ENCODE assay signal across 14 cellular contexts in genomic region chr4:38837849-38838248, GRCh38. TPM values are rescaled to one million over a fixed set of nuclear protein-coding genes. Genes with fewer than 3 reads are reported as not detected.
DNase-seq lines count a peak whose midpoint lies in the region; ATAC-seq and TF ChIP-seq lines count a peak whose summit lies in the region.
"Had no signal": no experiment of that assay in that cellular context is flagged by ENCODE, and none has a peak within 500 bp of the region (broad histone marks: within the 10 kb centered on the region; RNA-seq: fewer than 3 reads in every experiment).

No MANE protein-coding gene starts in this region.

- peaks cover 15% of the 10 kb centered on the region for H3K9me3 Mint-ChIP-seq in activated T-helper 17 cell treated with anti-CD3 and anti-CD28 coated beads, Interleukin-2, amount 50 U/mL, for 72 hours
- peaks cover 3 to 14% (median 7%) of the 10 kb centered on the region in 6 donors for H3K9me3 Mint-ChIP-seq in immature natural killer cell

- H3K79me2 ChIP-seq in DOHH2 (ENCODE audit: control insufficient read depth, low read length): peaks cover 59% of the 10 kb centered on the region
- H3K79me2 ChIP-seq: hepatocyte had no signal

- H3K4me2 ChIP-seq in DOHH2 (ENCODE audit: low read length): peak overlapping the region; percentile 4; the same call in 1 of the 2 replicates
- H3K4me2 ChIP-seq: hepatocyte had no signal

- no peak for TF ChIP-seq CTCF in DOHH2 (IDR thresholded peaks at IDR 0.05; ENCODE audit: low read depth, low read length, poor library complexity, severe bottlenecking)

- H3K36me3 Mint-ChIP-seq in activated T-helper 17 cell treated with anti-CD3 and anti-CD28 coated beads, Interleukin-2, amount 50 U/mL, for 72 hours (ENCODE audit: low read depth): no peaks in the 10 kb centered on the region
- peaks cover 6 to 32% (median 16%) of the 10 kb centered on the region in 3 donors for H3K36me3 Mint-ChIP-seq in immature natural killer cell
- H3K36me3 Mint-ChIP-seq: brain had no signal

- peak overlapping the region; percentile 46 for H3K27ac Mint-ChIP-seq in activated T-helper 17 cell treated with anti-CD3 and anti-CD28 coated beads, Interleukin-2, amount 50 U/mL, for 72 hours
- H3K27ac Mint-ChIP-seq in immature natural killer cell: peak overlapping the region in 1 of 6 donors; percentile 9
- H3K27ac Mint-ChIP-seq: brain had no signal

- in situ Hi-C loops in KBM-7 (cut with MboI; ENCODE audit: low pct_unique_long_range_greater_than_20kb, low sequenced_read_pairs): no loop called here

- H3K36me3 ChIP-seq in DOHH2 (ENCODE audit: control insufficient read depth, low read length): peaks cover 13% of the 10 kb centered on the region
- no peaks in the 10 kb centered on the region for H3K36me3 ChIP-seq in effector memory CD4-positive, alpha-beta T cell (ENCODE audit: control insufficient read depth, insufficient read depth, low read length)
- H3K36me3 ChIP-seq: transverse colon had no signal

- H4K20me1 ChIP-seq in DOHH2 (ENCODE audit: control insufficient read depth, insufficient read depth, low read depth, low read length): no peaks in the 10 kb centered on the region

- H3K27me3 Mint-ChIP-seq in activated T-helper 17 cell treated with anti-CD3 and anti-CD28 coated beads, Interleukin-2, amount 50 U/mL, for 72 hours: no peaks in the 10 kb centered on the region
- H3K27me3 Mint-ChIP-seq in immature natural killer cell (ENCODE audit: low read depth in 3 of 3): peaks cover 2 to 5% (median 2%) of the 10 kb centered on the region in 3 donors

- peaks cover 17% of the 10 kb centered on the region for H3K9me3 ChIP-seq in DOHH2 (ENCODE audit: control insufficient read depth, insufficient read depth, low read length)
- H3K9me3 ChIP-seq in effector memory CD4-positive, alpha-beta T cell (ENCODE audit: control insufficient read depth, low read length): no peaks in the 10 kb centered on the region
- H3K9me3 ChIP-seq: neutrophil had no signal

- H3K4me1 Mint-ChIP-seq in activated T-helper 17 cell treated with anti-CD3 and anti-CD28 coated beads, Interleukin-2, amount 50 U/mL, for 72 hours: peaks cover 16% of the 10 kb centered on the region
- peaks cover 8 to 28% of the 10 kb centered on the region in 2 donors for H3K4me1 Mint-ChIP-seq in immature natural killer cell

- H3K4me1 ChIP-seq in DOHH2 (ENCODE audit: control insufficient read depth, low read length): peaks cover 18% of the 10 kb centered on the region
- no peaks in the 10 kb centered on the region for H3K4me1 ChIP-seq in effector memory CD4-positive, alpha-beta T cell (ENCODE audit: control insufficient read depth, insufficient read depth, low read length, poor library complexity, severe bottlenecking)
- H3K4me1 ChIP-seq: transverse colon had no signal

- no peak overlapping the region for H3K4me3 ChIP-seq in DOHH2 (ENCODE audit: low read length)
- no peak overlapping the region for H3K4me3 ChIP-seq in effector memory CD4-positive, alpha-beta T cell (ENCODE audit: insufficient read depth, low read depth, low read length, poor library complexity, severe bottlenecking)
- H3K4me3 ChIP-seq: hepatocyte, transverse colon had no signal

- DNase-seq in KBM-7 (peak; percentile 69), immature natural killer cell (peak in 1 of 3 donors; percentile 15), dedifferentiated amniotic fluid mesenchymal stem cell (ENCODE audit: extremely low spot score) (no peak)
- DNase-seq in effector memory CD4-positive, alpha-beta T cell: no peak
- no peak for DNase-seq in effector CD4-positive, alpha-beta T cell
- DNase-seq: NCI-H2227 treated with DMSO at 0.1 percent for 48 hours, transverse colon had no signal

- H3K9me2 ChIP-seq in DOHH2 (replicated peaks; ENCODE audit: control insufficient read depth, low read length): no peaks in the 10 kb centered on the region

- no peaks in the 10 kb centered on the region for H3K27me3 ChIP-seq in DOHH2 (ENCODE audit: control insufficient read depth, low read length)
- no peaks in the 10 kb centered on the region for H3K27me3 ChIP-seq in effector memory CD4-positive, alpha-beta T cell (replicated peaks; ENCODE audit: control insufficient read depth, insufficient read depth, low read length, poor library complexity, severe bottlenecking)
- H3K27me3 ChIP-seq: hepatocyte, neutrophil, transverse colon had no signal

- peak overlapping the region; percentile 26 for H3K4me3 Mint-ChIP-seq in activated T-helper 17 cell treated with anti-CD3 and anti-CD28 coated beads, Interleukin-2, amount 50 U/mL, for 72 hours
- peak overlapping the region in 3 of 5 donors; percentile 0 to 11 (median 0) for H3K4me3 Mint-ChIP-seq in immature natural killer cell
- H3K4me3 Mint-ChIP-seq: brain had no signal

- no peaks in the 10 kb centered on the region for H3F3A ChIP-seq in DOHH2 (ENCODE audit: control insufficient read depth, insufficient read depth)

- ATAC-seq in activated T-helper 17 cell treated with anti-CD3 and anti-CD28 coated beads, Interleukin-2, amount 50 U/mL, for 72 hours (replicated peaks): peak; percentile 43
- ATAC-seq in GM21528 (IDR thresholded peaks at IDR 0.05; ENCODE audit: low FRiP score, unreplicated experiment): no peak

- no peak overlapping the region for H3K27ac ChIP-seq in DOHH2 (ENCODE audit: low read depth, low read length)
- no peak overlapping the region for H3K27ac ChIP-seq in effector memory CD4-positive, alpha-beta T cell (ENCODE audit: insufficient read depth, low read length, poor library complexity, severe bottlenecking)
- H3K27ac ChIP-seq: epithelial cell of prostate, hepatocyte, neutrophil, transverse colon had no signal

RNA-seq across cellular contexts. Expression of gene TLR6, which starts 18.8 kb away (rescaled TPM):
- total RNA-seq in activated T-helper 17 cell treated with anti-CD3 and anti-CD28 coated beads, Interleukin-2, amount 50 U/mL, for 72 hours: 1 to 10 TPM; 2.7 to 3.0 TPM
- 1 to 10 TPM; 1.9 to 4.8 (median 3.9) TPM for polyA plus RNA-seq in immature natural killer cell

RNA-seq across cellular contexts. Expression of gene FAM114A1, which starts 29.8 kb away (rescaled TPM):
- 1 to 10 TPM in 1 of 2 donors, under 1 TPM in 1; 0.35 to 1.5 TPM for total RNA-seq in activated T-helper 17 cell treated with anti-CD3 and anti-CD28 coated beads, Interleukin-2, amount 50 U/mL, for 72 hours
- polyA plus RNA-seq in immature natural killer cell: not detected

RNA-seq across cellular contexts. Expression of gene TLR1, which starts 33.3 kb away (rescaled TPM):
- 1 to 10 TPM; 2.1 to 5.9 TPM for total RNA-seq in activated T-helper 17 cell treated with anti-CD3 and anti-CD28 coated beads, Interleukin-2, amount 50 U/mL, for 72 hours
- polyA plus RNA-seq in immature natural killer cell: 10 to 100 TPM; 16.6 to 24.7 (median 20.0) TPM

RNA-seq across cellular contexts. Expression of gene TLR10, which starts 55.1 kb away (rescaled TPM):
- total RNA-seq in activated T-helper 17 cell treated with anti-CD3 and anti-CD28 coated beads, Interleukin-2, amount 50 U/mL, for 72 hours: under 1 TPM in 1 of 2 donors, not detected in 1; 0.19 TPM
- polyA plus RNA-seq in immature natural killer cell: 1 to 10 TPM in 1 of 3 donors, under 1 TPM in 2; 0.55 to 4.5 (median 0.72) TPM
- total RNA-seq: hepatocyte had no signal
- polyA plus RNA-seq: hepatocyte had no signal
